ENCODE assay signal across 8 cellular contexts in genomic region chr20:3204124-3204794, GRCh38. TPM values are rescaled to one million over a fixed set of nuclear protein-coding genes. Genes with fewer than 3 reads are reported as not detected.
DNase-seq lines count a peak whose midpoint lies in the region; FAIRE-seq lines count a peak whose summit lies in the region.

DDRGK1 (minus strand) TSS chr20:3204682; CDS start chr20:3204627, 55 bp downstream.

- no peak for FAIRE-seq in frontal cortex (lab: Jason Lieb, UNC)

- H3K27me3 ChIP-seq in H7 (ENCODE audit: control insufficient read depth, insufficient read depth, low read length) (no peaks in the 10 kb centered on the region), MG63 (no peaks in the 10 kb centered on the region)

- H3K4me3 ChIP-seq in H7 (ENCODE audit: insufficient read depth, low read depth, low read length) (peak within 1 kb of the TSS; percentile 83), MG63 (peak within 1 kb of the TSS; percentile 81)

- peak; percentile 82 for DNase-seq in ELR (ENCODE audit: low read depth)
- DNase-seq in H7, result peak; percentile 98
- peak; percentile 70 for DNase-seq in MG63
- DNase-seq in SK-MEL-5 (ENCODE audit: low read depth, low spot score), result peak; percentile 88
- peak; percentile 93 for DNase-seq in activated naive CD4-positive, alpha-beta T cell treated with Interleukin-2 at 50 U/mL for 16 hours
- peak; percentile 89 to 91 for DNase-seq in frontal cortex (ENCODE audit: low spot score in 2 of 2)
- DNase-seq in non-pigmented ciliary epithelial cell (ENCODE audit: low read depth), result peak; percentile 19
- DNase-seq in substantia nigra (lab: John Stamatoyannopoulos, UW), result peak; percentile 38 to 97 (median 82)

- H3K36me3 ChIP-seq in H7 (replicated peaks; ENCODE audit: control insufficient read depth, insufficient read depth, low read length) (peaks cover 15% of the 10 kb centered on the region), MG63 (peaks cover 4% of the 10 kb centered on the region)

- in situ Hi-C loops in SK-MEL-5 (cut with HindIII; ENCODE audit: low pct_unique_long_range_greater_than_20kb, low sequenced_read_pairs), result no loop called here

- H3K27ac ChIP-seq in substantia nigra (ENCODE audit: low read depth, low read length, poor library complexity, severe bottlenecking), result peak within 1 kb of the TSS; percentile 80

- H3K9me3 ChIP-seq in MG63, result no peaks in the 10 kb centered on the region

RNA-seq across cellular contexts. Expression of gene DDRGK1, which starts in this region (rescaled TPM):
- total RNA-seq in H7 (2014; rRNA removed; shearing (Covaris generic)), result 38.5 and 46.5 TPM in 2 replicates
- 21.7 and 33.5 TPM in 2 replicates for total RNA-seq in MG63 (2014; rRNA removed; shearing (Covaris generic); ENCODE audit: low replicate concordance)
- 85.3 and 85.5 TPM in 2 replicates for total RNA-seq in SK-MEL-5 (2014; rRNA removed; shearing (Covaris generic))
- polyA plus RNA-seq in SK-MEL-5 (2015; cell fraction: cytosol; rRNA removed), result 79.9 and 99.1 TPM in 2 replicates
- 33.1 and 37.8 TPM in 2 replicates for polyA plus RNA-seq in SK-MEL-5 (2015; cell fraction: nucleus; rRNA removed)
- total RNA-seq in frontal cortex, result 20.8 TPM

Comparison
In these comparisons a context has a peak if more than half of its experiments do, and no peak if none do; other contexts are left out.
1. Peak in every context shown above with its lines: DNase-seq, H3K4me3 ChIP-seq and H3K27ac ChIP-seq.
2. DNase-seq: peak in every context shown above with its lines; median percentile 98 in H7; 93 in activated naive CD4-positive, alpha-beta T cell treated with Interleukin-2 at 50 U/mL for 16 hours; 90 in frontal cortex; 88 in SK-MEL-5; 82 in ELR; 82 in substantia nigra; 70 in MG63; 19 in non-pigmented ciliary epithelial cell.